ENCODE assay signal across 8 cellular contexts in genomic region chr11:119338318-119338890, GRCh38. TPM values are rescaled to one million over a fixed set of nuclear protein-coding genes. Genes with fewer than 3 reads are reported as not detected.
A peak's percentile ranks its signal among the peaks of the same experiment; 100 is the strongest.
DNase-seq lines count a peak whose midpoint lies in the region; ATAC-seq and TF ChIP-seq lines count a peak whose summit lies in the region.

No MANE protein-coding gene starts in this region.

- H3K4me3 ChIP-seq in adipocyte (ENCODE audit: low read length) = peak overlapping the region; percentile 84

- DNase-seq in EL (peak; percentile 86), adipocyte (ENCODE audit: low read depth) (peak; percentile 93), left cardiac atrium (peak; percentile 74), progenitor cell of endocrine pancreas (ENCODE audit: low spot score, unreplicated experiment) (peak; percentile 61)

- H3K4me1 Mint-ChIP-seq in IgD-negative memory B cell = peaks cover 13 to 25% (median 19%) of the 10 kb centered on the region in 3 donors
- peaks cover 9% of the 10 kb centered on the region for H3K4me1 Mint-ChIP-seq in progenitor cell of endocrine pancreas (ENCODE audit: low read depth)

- TF ChIP-seq CTCF in progenitor cell of endocrine pancreas (IDR thresholded peaks at IDR 0.05; ENCODE audit: unreplicated experiment) = peak; percentile 70

- no peaks in the 10 kb centered on the region for H3K36me3 ChIP-seq in adipocyte (ENCODE audit: control insufficient read depth, insufficient read depth, low read length, severe bottlenecking)

- H3K27me3 Mint-ChIP-seq in IgD-negative memory B cell (peaks cover 32% of the 10 kb centered on the region), progenitor cell of endocrine pancreas (peaks cover 38% of the 10 kb centered on the region)

- H3K36me3 Mint-ChIP-seq in IgD-negative memory B cell = peaks cover 10% of the 10 kb centered on the region
- H3K36me3 Mint-ChIP-seq in progenitor cell of endocrine pancreas (ENCODE audit: insufficient read depth) = peaks cover 3% of the 10 kb centered on the region

- H3K9me3 ChIP-seq in adipocyte (ENCODE audit: control insufficient read depth, low read length) = no peaks in the 10 kb centered on the region

- peaks cover 51% of the 10 kb centered on the region for H3K4me1 ChIP-seq in adipocyte (ENCODE audit: control insufficient read depth, insufficient read depth, low read length)

- peaks cover 0 to 2% (median 0%) of the 10 kb centered on the region in 3 donors for H3K9me3 Mint-ChIP-seq in IgD-negative memory B cell
- no peaks in the 10 kb centered on the region for H3K9me3 Mint-ChIP-seq in progenitor cell of endocrine pancreas (ENCODE audit: low read depth)

- H3K27me3 ChIP-seq in adipocyte (replicated peaks; ENCODE audit: control insufficient read depth, insufficient read depth, low read length) = peaks cover 5% of the 10 kb centered on the region

- intact Hi-C loops in left cardiac atrium (cut with DNase I) = loop anchor here in 1 of 2 donors (5.0 kb wide), 1 partner anchor 34 kb away; no protein-coding TSS in a partner anchor

- H3K4me3 Mint-ChIP-seq in IgD-negative memory B cell (peak overlapping the region; percentile 4 to 67 (median 56)), progenitor cell of endocrine pancreas (ENCODE audit: low read depth) (peak overlapping the region; percentile 41)

- peak overlapping the region in 1 of 3 donors; percentile 3 for H3K27ac Mint-ChIP-seq in IgD-negative memory B cell
- H3K27ac Mint-ChIP-seq in progenitor cell of endocrine pancreas = no peak overlapping the region

- peak overlapping the region; percentile 91 for H3K9ac ChIP-seq in adipocyte (ENCODE audit: low read length)

- peak; percentile 68 for ATAC-seq in SK-N-SH treated with all-trans-retinoic acid at 6 μM for 48 hours
- ATAC-seq in left cardiac atrium = peak; percentile 8
- no peak for ATAC-seq in GM21515 (IDR thresholded peaks at IDR 0.05; ENCODE audit: unreplicated experiment)
- no peak for ATAC-seq in HG02763 (IDR thresholded peaks at IDR 0.05; ENCODE audit: unreplicated experiment)

TF ChIP-seq in SK-N-SH treated with all-trans-retinoic acid at 6 μM for 48 hours, 23 proteins besides CTCF, POLR2A, EP300 and RAD21 (continues in another document):
- TF ChIP-seq, protein P1, sequence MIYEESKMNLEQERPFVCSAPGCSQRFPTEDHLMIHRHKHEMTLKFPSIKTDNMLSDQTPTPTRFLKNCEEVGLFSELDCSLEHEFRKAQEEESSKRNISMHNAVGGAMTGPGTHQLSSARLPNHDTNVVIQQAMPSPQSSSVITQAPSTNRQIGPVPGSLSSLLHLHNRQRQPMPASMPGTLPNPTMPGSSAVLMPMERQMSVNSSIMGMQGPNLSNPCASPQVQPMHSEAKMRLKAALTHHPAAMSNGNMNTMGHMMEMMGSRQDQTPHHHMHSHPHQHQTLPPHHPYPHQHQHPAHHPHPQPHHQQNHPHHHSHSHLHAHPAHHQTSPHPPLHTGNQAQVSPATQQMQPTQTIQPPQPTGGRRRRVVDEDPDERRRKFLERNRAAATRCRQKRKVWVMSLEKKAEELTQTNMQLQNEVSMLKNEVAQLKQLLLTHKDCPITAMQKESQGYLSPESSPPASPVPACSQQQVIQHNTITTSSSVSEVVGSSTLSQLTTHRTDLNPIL (CRISPR knock-in tag; IDR thresholded peaks at IDR 0.05; ENCODE audit: low read depth) = no peak
- TF ChIP-seq ARNTL (CRISPR knock-in tag; IDR thresholded peaks at IDR 0.05; ENCODE audit: borderline replicate concordance, low read depth) = no peak
- TF ChIP-seq, protein P2, sequence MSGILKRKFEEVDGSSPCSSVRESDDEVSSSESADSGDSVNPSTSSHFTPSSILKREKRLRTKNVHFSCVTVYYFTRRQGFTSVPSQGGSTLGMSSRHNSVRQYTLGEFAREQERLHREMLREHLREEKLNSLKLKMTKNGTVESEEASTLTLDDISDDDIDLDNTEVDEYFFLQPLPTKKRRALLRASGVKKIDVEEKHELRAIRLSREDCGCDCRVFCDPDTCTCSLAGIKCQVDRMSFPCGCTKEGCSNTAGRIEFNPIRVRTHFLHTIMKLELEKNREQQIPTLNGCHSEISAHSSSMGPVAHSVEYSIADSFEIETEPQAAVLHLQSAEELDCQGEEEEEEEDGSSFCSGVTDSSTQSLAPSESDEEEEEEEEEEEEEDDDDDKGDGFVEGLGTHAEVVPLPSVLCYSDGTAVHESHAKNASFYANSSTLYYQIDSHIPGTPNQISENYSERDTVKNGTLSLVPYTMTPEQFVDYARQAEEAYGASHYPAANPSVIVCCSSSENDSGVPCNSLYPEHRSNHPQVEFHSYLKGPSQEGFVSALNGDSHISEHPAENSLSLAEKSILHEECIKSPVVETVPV (CRISPR knock-in tag; IDR thresholded peaks at IDR 0.05) = no peak
- TF ChIP-seq BACH2 (CRISPR knock-in tag; IDR thresholded peaks at IDR 0.05; ENCODE audit: borderline replicate concordance) = no peak
- TF ChIP-seq OSR1 (CRISPR knock-in tag; IDR thresholded peaks at IDR 0.05) = no peak
- TF ChIP-seq PATZ1 (CRISPR knock-in tag; IDR thresholded peaks at IDR 0.05; ENCODE audit: borderline replicate concordance) = no peak
- no peak for TF ChIP-seq RARB (CRISPR knock-in tag; IDR thresholded peaks at IDR 0.05)
- TF ChIP-seq TCF4 (CRISPR knock-in tag; IDR thresholded peaks at IDR 0.05; ENCODE audit: borderline replicate concordance) = no peak
- no peak for TF ChIP-seq ZNF70 (CRISPR knock-in tag; IDR thresholded peaks at IDR 0.05)
- no peak for TF ChIP-seq PPARA (CRISPR knock-in tag; IDR thresholded peaks at IDR 0.05; ENCODE audit: borderline replicate concordance)
- TF ChIP-seq, protein P3, sequence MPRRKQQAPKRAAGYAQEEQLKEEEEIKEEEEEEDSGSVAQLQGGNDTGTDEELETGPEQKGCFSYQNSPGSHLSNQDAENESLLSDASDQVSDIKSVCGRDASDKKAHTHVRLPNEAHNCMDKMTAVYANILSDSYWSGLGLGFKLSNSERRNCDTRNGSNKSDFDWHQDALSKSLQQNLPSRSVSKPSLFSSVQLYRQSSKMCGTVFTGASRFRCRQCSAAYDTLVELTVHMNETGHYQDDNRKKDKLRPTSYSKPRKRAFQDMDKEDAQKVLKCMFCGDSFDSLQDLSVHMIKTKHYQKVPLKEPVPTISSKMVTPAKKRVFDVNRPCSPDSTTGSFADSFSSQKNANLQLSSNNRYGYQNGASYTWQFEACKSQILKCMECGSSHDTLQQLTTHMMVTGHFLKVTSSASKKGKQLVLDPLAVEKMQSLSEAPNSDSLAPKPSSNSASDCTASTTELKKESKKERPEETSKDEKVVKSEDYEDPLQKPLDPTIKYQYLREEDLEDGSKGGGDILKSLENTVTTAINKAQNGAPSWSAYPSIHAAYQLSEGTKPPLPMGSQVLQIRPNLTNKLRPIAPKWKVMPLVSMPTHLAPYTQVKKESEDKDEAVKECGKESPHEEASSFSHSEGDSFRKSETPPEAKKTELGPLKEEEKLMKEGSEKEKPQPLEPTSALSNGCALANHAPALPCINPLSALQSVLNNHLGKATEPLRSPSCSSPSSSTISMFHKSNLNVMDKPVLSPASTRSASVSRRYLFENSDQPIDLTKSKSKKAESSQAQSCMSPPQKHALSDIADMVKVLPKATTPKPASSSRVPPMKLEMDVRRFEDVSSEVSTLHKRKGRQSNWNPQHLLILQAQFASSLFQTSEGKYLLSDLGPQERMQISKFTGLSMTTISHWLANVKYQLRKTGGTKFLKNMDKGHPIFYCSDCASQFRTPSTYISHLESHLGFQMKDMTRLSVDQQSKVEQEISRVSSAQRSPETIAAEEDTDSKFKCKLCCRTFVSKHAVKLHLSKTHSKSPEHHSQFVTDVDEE (CRISPR knock-in tag; IDR thresholded peaks at IDR 0.05) = no peak
- TF ChIP-seq SNAI2 (CRISPR knock-in tag; IDR thresholded peaks at IDR 0.05) = no peak
- no peak for TF ChIP-seq ZFP30 (CRISPR knock-in tag; IDR thresholded peaks at IDR 0.05)
- TF ChIP-seq ZNF565 (CRISPR knock-in tag; conservative IDR thresholded peaks at IDR 0.05; ENCODE audit: low read depth) = no peak
- TF ChIP-seq ZFP3 (CRISPR knock-in tag; IDR thresholded peaks at IDR 0.05) = no peak
- no peak for TF ChIP-seq ZC3H10 (CRISPR knock-in tag; IDR thresholded peaks at IDR 0.05)

RNA-seq across cellular contexts. Expression of gene C1QTNF5, which starts 2.3 kb away (rescaled TPM):
- polyA plus RNA-seq in IgD-negative memory B cell = not detected
- total RNA-seq in left cardiac atrium (10 to 100 TPM; 25.1 to 39.9 TPM), progenitor cell of endocrine pancreas (0.31 and 0.40 TPM in 2 replicates)

RNA-seq across cellular contexts. Expression of gene RNF26, which starts 4.1 kb away (rescaled TPM):
- polyA plus RNA-seq in IgD-negative memory B cell = 41.1 TPM
- total RNA-seq in left cardiac atrium = 10 to 100 TPM; 13.2 to 14.1 TPM
- 30.3 and 34.2 TPM in 2 replicates for total RNA-seq in progenitor cell of endocrine pancreas

RNA-seq across cellular contexts. Expression of gene MFRP, which starts 8.1 kb away (rescaled TPM):
- not detected for polyA plus RNA-seq in IgD-negative memory B cell
- total RNA-seq in left cardiac atrium = not detected
- not detected in 2 replicates for total RNA-seq in progenitor cell of endocrine pancreas

RNA-seq across cellular contexts. Expression of gene MCAM, which starts 21.5 kb away (rescaled TPM):
- 1.3 TPM for polyA plus RNA-seq in IgD-negative memory B cell
- total RNA-seq in left cardiac atrium = 100 to 1,000 TPM; 144 to 230 TPM
- total RNA-seq in progenitor cell of endocrine pancreas = 9.8 and 12.7 TPM in 2 replicates

RNA-seq across cellular contexts. Expression of gene USP2, which starts 43.1 kb away (rescaled TPM):
- not detected for polyA plus RNA-seq in IgD-negative memory B cell
- total RNA-seq in left cardiac atrium (10 to 100 TPM; 65.8 to 68.8 TPM), progenitor cell of endocrine pancreas (5.1 and 6.3 TPM in 2 replicates)

Comparison
In these comparisons a context has a peak if more than half of its experiments do, and no peak if none do; other contexts are left out.
1. ATAC-seq: peak in SK-N-SH treated with all-trans-retinoic acid at 6 μM for 48 hours (single experiment) and left cardiac atrium (2 of 2); none in GM21515 (single experiment) and HG02763 (single experiment).
2. RNA of gene C1QTNF5, which starts 2.3 kb away (total RNA-seq): 25.1 to 39.9 TPM in left cardiac atrium; 0.31 to 0.40 TPM in progenitor cell of endocrine pancreas; every median in the first group is over 10 times any median in the second.
3. Peak in every context shown above with its lines, with median percentiles within 50 percentile points of each other: DNase-seq.